ENCODE assay signal across 26 cellular contexts in genomic region chr10:78378192-78378591, GRCh38.
"Had no signal": no experiment of that assay in that cellular context is flagged by ENCODE, and none has a peak within 500 bp of the region (broad histone marks: within the 10 kb centered on the region; RNA-seq: fewer than 3 reads in every experiment).

No MANE protein-coding gene starts in this region.

- H3K4me1 Mint-ChIP-seq: immature natural killer cell; stimulated activated effector memory CD8-positive, alpha-beta T cell treated with anti-CD3 and anti-CD28 coated beads, Interleukin-12 subunit alpha, Interleukin-12 subunit beta, amount 100 ng/mL, for 72 hours had no signal

- H3K4me1 ChIP-seq: foreskin keratinocyte, lower lobe of right lung, pancreas, right lobe of liver, tibial artery, upper lobe of left lung had no signal

- H3K36me3 Mint-ChIP-seq: immature natural killer cell had no signal

- H3K36me3 ChIP-seq: cardiac muscle cell, esophagus muscularis mucosa, gastroesophageal sphincter, heart right ventricle, left ventricle myocardium inferior, lower lobe of right lung, neutrophil, pancreas, right lobe of liver, stomach, tibial artery, upper lobe of left lung had no signal

- ATAC-seq: foreskin keratinocyte; gastroesophageal sphincter; heart right ventricle; left colon; lower lobe of right lung; pancreas; right lobe of liver; stimulated activated effector memory CD8-positive, alpha-beta T cell treated with anti-CD3 and anti-CD28 coated beads, Interleukin-12 subunit alpha, Interleukin-12 subunit beta, amount 100 ng/mL, for 72 hours had no signal

- DNase-seq: effector memory CD4-positive, alpha-beta T cell; foreskin keratinocyte; heart right ventricle; hippocampal formation; immature natural killer cell; islet precursor cell; kidney glomerular epithelial cell; left colon; left ventricle myocardium inferior; lower lobe of right lung; nephron progenitor cell; pancreas; right lobe of liver; stimulated activated CD4-positive, alpha-beta T cell treated with anti-CD3 and anti-CD28 coated beads, Interleukin-2, amount 100 ng/mL, for 24 hours; stimulated activated CD4-positive, alpha-beta T cell treated with anti-CD3 and anti-CD28 coated beads, Interleukin-4, amount 100 ng/mL, for 24 hours; stimulated activated naive CD4-positive, alpha-beta T cell treated with Interleukin-2 at 50 U/mL for 16 hours; stomach; tibial artery; upper lobe of left lung had no signal

- H3K9me3 ChIP-seq: lower lobe of right lung, neutrophil, pancreas, right lobe of liver, upper lobe of left lung had no signal

- H3K27ac ChIP-seq: cardiac muscle cell, esophagus muscularis mucosa, foreskin keratinocyte, gastroesophageal sphincter, heart right ventricle, left ventricle myocardium inferior, lower lobe of right lung, neutrophil, pancreas, right lobe of liver, stomach, tibial artery, upper lobe of left lung had no signal

- H3K27ac Mint-ChIP-seq: dendritic cell treated with granulocyte-macrophage colony-stimulating factor and Interleukin-4, amounts not matched to agents 40 ng/mL and 50 ng/mL, for 4 days; immature natural killer cell; nephron progenitor cell; stimulated activated effector memory CD8-positive, alpha-beta T cell treated with anti-CD3 and anti-CD28 coated beads, Interleukin-12 subunit alpha, Interleukin-12 subunit beta, amount 100 ng/mL, for 72 hours had no signal

- H3K4me3 ChIP-seq: cardiac muscle cell, esophagus muscularis mucosa, gastroesophageal sphincter, heart right ventricle, left ventricle myocardium inferior, lower lobe of right lung, pancreas, right lobe of liver, smooth muscle cell, stomach, tibial artery, upper lobe of left lung had no signal

- H3K27me3 ChIP-seq: cardiac muscle cell, esophagus muscularis mucosa, gastroesophageal sphincter, neutrophil, pancreas, right lobe of liver, stomach, tibial artery, upper lobe of left lung had no signal

- H3K4me3 Mint-ChIP-seq: dendritic cell treated with granulocyte-macrophage colony-stimulating factor and Interleukin-4, amounts not matched to agents 40 ng/mL and 50 ng/mL, for 4 days; immature natural killer cell; nephron progenitor cell; stimulated activated effector memory CD8-positive, alpha-beta T cell treated with anti-CD3 and anti-CD28 coated beads, Interleukin-12 subunit alpha, Interleukin-12 subunit beta, amount 100 ng/mL, for 72 hours had no signal

- H3K9me3 Mint-ChIP-seq: dendritic cell treated with granulocyte-macrophage colony-stimulating factor and Interleukin-4, amounts not matched to agents 40 ng/mL and 50 ng/mL, for 4 days; immature natural killer cell; stimulated activated effector memory CD8-positive, alpha-beta T cell treated with anti-CD3 and anti-CD28 coated beads, Interleukin-12 subunit alpha, Interleukin-12 subunit beta, amount 100 ng/mL, for 72 hours had no signal
